ENCODE assay signal across 19 cellular contexts in genomic region chr11:30465623-30466022, GRCh38.
DNase-seq lines count a peak whose midpoint lies in the region; ATAC-seq, FAIRE-seq and TF ChIP-seq lines count a peak whose summit lies in the region.
"Had no signal": no experiment of that assay in that cellular context is flagged by ENCODE, and none has a peak within 500 bp of the region (broad histone marks: within the 10 kb centered on the region; RNA-seq: fewer than 3 reads in every experiment).

No MANE protein-coding gene starts in this region.

- no peaks in the 10 kb centered on the region for H3K27me3 ChIP-seq in ascending aorta
- no peaks in the 10 kb centered on the region for H3K27me3 ChIP-seq in aorta (ENCODE audit: control insufficient read depth in 1 of 2, insufficient read depth in 2 of 2, low read length in 1 of 2)
- H3K27me3 ChIP-seq: BLaER1 had no signal

- FAIRE-seq in GM12892 (lab: Jason Lieb, UNC), result peak; percentile 82
- FAIRE-seq: GM12878, GM18507, H1, HTR-8/SVneo, K562 had no signal

- H3K27ac ChIP-seq in ascending aorta, result peak overlapping the region; percentile 69 to 78
- peak overlapping the region; percentile 64 to 87 for H3K27ac ChIP-seq in aorta (ENCODE audit: low read depth in 1 of 2, low read length in 2 of 2)
- H3K27ac ChIP-seq: BLaER1, HL-60 had no signal

- 33 to 63% methylated on average over 1 of the region's 1 CpG for WGBS in aorta, 2 donors

- no peak overlapping the region for H3K4me3 ChIP-seq in ascending aorta
- no peak overlapping the region for H3K4me3 ChIP-seq in aorta (ENCODE audit: low read length in 2 of 2)
- H3K4me3 ChIP-seq: BLaER1, GM12878, HAP-1, K562 had no signal

- no peak for TF ChIP-seq CTCF in ascending aorta (IDR thresholded peaks at IDR 0.05)

- H3K9me3 ChIP-seq in ascending aorta (no peaks in the 10 kb centered on the region), aorta (ENCODE audit: control insufficient read depth, low read length) (no peaks in the 10 kb centered on the region)
- H3K9me3 ChIP-seq: BLaER1, HAP-1 had no signal

- intact Hi-C loops in ascending aorta (cut with DNase I) (no loop called here), aorta (cut with DNase I) (no loop called here)

- DNase-seq in GM12892 (ENCODE audit: insufficient read length) (no peak), ascending aorta (ENCODE audit: low spot score in 2 of 2) (no peak), aorta (no peak), HPDE6-E6E7 (ENCODE audit: extremely low spot score) (no peak), hepatic stellate cell (ENCODE audit: low spot score) (no peak), NCI-H2227 treated with DMSO at 0.1 percent for 48 hours (lab: John Stamatoyannopoulos, UW) (no peak)
- DNase-seq: 8988T; CD4-positive, alpha-beta memory T cell; DMS79 treated with DMSO at 0.1 percent for 48 hours; IMR-90 had no signal

- ATAC-seq in GM19324 (IDR thresholded peaks at IDR 0.05; ENCODE audit: low FRiP score, unreplicated experiment) (peak; percentile 62), aorta (ENCODE audit: low FRiP score) (no peak)
- ATAC-seq: GM12878, K562 had no signal

- H3K4me1 ChIP-seq in ascending aorta (peaks cover 5 to 42% of the 10 kb centered on the region in 2 donors), aorta (ENCODE audit: control insufficient read depth in 1 of 2, insufficient read depth in 2 of 2, low read length in 2 of 2) (peaks cover 9 to 22% of the 10 kb centered on the region in 2 donors)

- TF ChIP-seq POLR2A in GM12892 (IDR thresholded peaks at IDR 0.05; ENCODE audit: low read depth, low read length), result no peak

- no peaks in the 10 kb centered on the region for H3K36me3 ChIP-seq in ascending aorta
- no peaks in the 10 kb centered on the region for H3K36me3 ChIP-seq in aorta (ENCODE audit: control insufficient read depth in 1 of 2, insufficient read depth in 2 of 2, low read length in 1 of 2)
- H3K36me3 ChIP-seq: BLaER1, HAP-1 had no signal
